ENCODE assay signal across 18 cellular contexts in the genomic region with DNA sequence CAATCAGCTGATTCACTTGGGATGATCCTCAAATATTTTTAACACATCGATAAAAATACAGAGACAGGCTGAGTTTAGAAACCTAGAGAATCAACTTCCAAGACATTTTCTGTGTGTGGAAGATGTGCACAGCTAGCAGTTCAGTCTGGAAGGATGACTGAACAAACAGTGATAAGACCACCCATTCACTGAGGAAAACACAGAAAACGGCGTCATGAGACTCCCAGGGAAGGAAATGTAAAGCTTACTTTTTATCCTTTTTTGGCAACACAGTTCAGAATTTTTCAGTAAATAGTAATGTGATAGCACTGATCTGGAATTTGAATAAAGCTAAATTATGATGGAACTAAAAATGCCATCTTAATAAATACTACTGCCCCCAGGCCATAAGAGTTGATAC.
"Had no signal": no experiment of that assay in that cellular context is flagged by ENCODE, and none has a peak within 500 bp of the region (broad histone marks: within the 10 kb centered on the region; RNA-seq: fewer than 3 reads in every experiment).

No MANE protein-coding gene starts in this region.

- ATAC-seq: esophagus mucosa; left lung; natural killer cell; sciatic nerve; stimulated activated effector memory CD8-positive, alpha-beta T cell treated with anti-CD3 and anti-CD28 coated beads, Interleukin-12 subunit alpha, Interleukin-12 subunit beta, amount 100 ng/mL, for 72 hours had no signal

- H3K27ac Mint-ChIP-seq: natural killer cell; progenitor cell of endocrine pancreas; stimulated activated effector memory CD8-positive, alpha-beta T cell treated with anti-CD3 and anti-CD28 coated beads, Interleukin-12 subunit alpha, Interleukin-12 subunit beta, amount 100 ng/mL, for 72 hours; type B pancreatic cell had no signal

- DNase-seq: cortex of kidney; foreskin melanocyte; hypothalamus; kidney; left lung; natural killer cell; stimulated activated CD4-positive, alpha-beta T cell treated with anti-CD3 and anti-CD28 coated beads, Interleukin-2, amount 100 ng/mL, for 24 hours; stimulated activated CD4-positive, alpha-beta T cell treated with anti-CD3 and anti-CD28 coated beads, Interleukin-4, amount 100 ng/mL, for 24 hours; stimulated activated naive CD4-positive, alpha-beta T cell treated with Interleukin-2 at 50 U/mL for 16 hours; stomach; thyroid gland had no signal

- H3K4me3 Mint-ChIP-seq: central memory CD8-positive, alpha-beta T cell; natural killer cell; neural crest cell; stimulated activated effector memory CD8-positive, alpha-beta T cell treated with anti-CD3 and anti-CD28 coated beads, Interleukin-12 subunit alpha, Interleukin-12 subunit beta, amount 100 ng/mL, for 72 hours; type B pancreatic cell had no signal

- FAIRE-seq: kidney had no signal

- H3K4me1 Mint-ChIP-seq: central memory CD8-positive, alpha-beta T cell; natural killer cell; stimulated activated effector memory CD8-positive, alpha-beta T cell treated with anti-CD3 and anti-CD28 coated beads, Interleukin-12 subunit alpha, Interleukin-12 subunit beta, amount 100 ng/mL, for 72 hours had no signal

- H3K27me3 Mint-ChIP-seq: central memory CD8-positive, alpha-beta T cell; progenitor cell of endocrine pancreas; type B pancreatic cell had no signal

- H3K36me3 Mint-ChIP-seq: natural killer cell; stimulated activated effector memory CD8-positive, alpha-beta T cell treated with anti-CD3 and anti-CD28 coated beads, Interleukin-12 subunit alpha, Interleukin-12 subunit beta, amount 100 ng/mL, for 72 hours had no signal
